ENCODE assay signal across 12 cellular contexts in genomic region chr7:8214162-8214897, GRCh38. TPM values are rescaled to one million over a fixed set of nuclear protein-coding genes. Genes with fewer than 3 reads are reported as not detected.
DNase-seq lines count a peak whose midpoint lies in the region; ATAC-seq and TF ChIP-seq lines count a peak whose summit lies in the region.
"Had no signal": no experiment of that assay in that cellular context is flagged by ENCODE, and none has a peak within 500 bp of the region (broad histone marks: within the 10 kb centered on the region; RNA-seq: fewer than 3 reads in every experiment).

No MANE protein-coding gene starts in this region.

- H3K4me3 ChIP-seq in RWPE2 (ENCODE audit: severe bottlenecking) (no peak overlapping the region), hepatocyte (no peak overlapping the region)
- H3K4me3 ChIP-seq: heart right ventricle, SJSA1 had no signal

- H3K4me1 Mint-ChIP-seq in activated CD4-positive, alpha-beta T cell treated with anti-CD3 and anti-CD28 coated beads for 36 hours = peaks cover 2% of the 10 kb centered on the region
- peaks cover 59% of the 10 kb centered on the region for H3K4me1 Mint-ChIP-seq in type B pancreatic cell (ENCODE audit: unreplicated experiment)

- H3K9me2 ChIP-seq in hepatocyte (replicated peaks; ENCODE audit: insufficient read depth) = no peaks in the 10 kb centered on the region

- TF ChIP-seq CTCF in RWPE2 (IDR thresholded peaks at IDR 0.05; ENCODE audit: poor library complexity, severe bottlenecking) = no peak
- no peak for TF ChIP-seq CTCF in hepatocyte (IDR thresholded peaks at IDR 0.05; ENCODE audit: poor library complexity)
- no peak for TF ChIP-seq CTCF in type B pancreatic cell (conservative IDR thresholded peaks at IDR 0.05)

- POLR2A ChIA-PET in activated CD4-positive, alpha-beta T cell treated with anti-CD3 and anti-CD28 coated beads for 36 hours (lab: Charles Lee) = no interaction called here

- peak overlapping the region; percentile 21 for H3K4me2 ChIP-seq in hepatocyte

- no peaks in the 10 kb centered on the region for H4K20me1 ChIP-seq in hepatocyte (ENCODE audit: insufficient read depth, poor library complexity, severe bottlenecking)

- H3K9me3 Mint-ChIP-seq in activated CD4-positive, alpha-beta T cell treated with anti-CD3 and anti-CD28 coated beads for 36 hours (ENCODE audit: low read depth) = no peaks in the 10 kb centered on the region
- H3K9me3 Mint-ChIP-seq in type B pancreatic cell = no peaks in the 10 kb centered on the region

- H2AFZ ChIP-seq in hepatocyte = no peak overlapping the region

- no peaks in the 10 kb centered on the region for H3K27me3 ChIP-seq in RWPE2 (ENCODE audit: insufficient read depth, poor library complexity, severe bottlenecking)
- no peaks in the 10 kb centered on the region for H3K27me3 ChIP-seq in hepatocyte
- H3K27me3 ChIP-seq: BE2C, heart right ventricle had no signal

- no peaks in the 10 kb centered on the region for H3K36me3 Mint-ChIP-seq in activated CD4-positive, alpha-beta T cell treated with anti-CD3 and anti-CD28 coated beads for 36 hours (ENCODE audit: low read depth)
- peaks cover 3% of the 10 kb centered on the region for H3K36me3 Mint-ChIP-seq in type B pancreatic cell

- peak; percentile 61 for ATAC-seq in activated CD4-positive, alpha-beta T cell treated with anti-CD3 and anti-CD28 coated beads for 36 hours
- ATAC-seq in RWPE2 (ENCODE audit: low read depth) = peak; percentile 35; the same call in 1 of the 3 replicates
- ATAC-seq in GM19397 (IDR thresholded peaks at IDR 0.05; ENCODE audit: unreplicated experiment) = no peak
- ATAC-seq in HG03571 (IDR thresholded peaks at IDR 0.05; ENCODE audit: unreplicated experiment) = no peak
- ATAC-seq: activated CD8-positive, alpha-beta T cell treated with anti-CD3 and anti-CD28 coated beads, Interleukin-2, amount 10 ng/mL, durations not matched to agents 7 days and 5 days; heart right ventricle had no signal

- H3K27ac ChIP-seq in RWPE2 (ENCODE audit: poor library complexity, severe bottlenecking) (no peak overlapping the region), hepatocyte (no peak overlapping the region)
- H3K27ac ChIP-seq: heart right ventricle, SJSA1 had no signal

- CTCF ChIA-PET in activated CD4-positive, alpha-beta T cell treated with anti-CD3 and anti-CD28 coated beads for 36 hours (lab: Charles Lee) = interaction anchor here (0.9 to 2.7 kb wide), 9 partner anchors 9 to 618 kb away, joined by 3 to 13 read pairs (median 4); no protein-coding TSS in a partner anchor

- H3K79me2 ChIP-seq in hepatocyte = no peaks in the 10 kb centered on the region

- H3K36me3 ChIP-seq in RWPE2 (ENCODE audit: low read depth) = no peaks in the 10 kb centered on the region
- H3K36me3 ChIP-seq in hepatocyte (replicated peaks; ENCODE audit: insufficient read depth, low read depth) = no peaks in the 10 kb centered on the region
- H3K36me3 ChIP-seq: SJSA1 had no signal

- no peak overlapping the region for H3K4me3 Mint-ChIP-seq in activated CD4-positive, alpha-beta T cell treated with anti-CD3 and anti-CD28 coated beads for 36 hours
- H3K4me3 Mint-ChIP-seq in type B pancreatic cell = peak overlapping the region; percentile 63
- H3K4me3 Mint-ChIP-seq: activated CD8-positive, alpha-beta T cell treated with anti-CD3 and anti-CD28 coated beads, Interleukin-2, amount 10 ng/mL, durations not matched to agents 7 days and 5 days had no signal

- no peak for DNase-seq in activated CD4-positive, alpha-beta T cell treated with anti-CD3 and anti-CD28 coated beads for 36 hours
- DNase-seq in activated CD4-positive, alpha-beta T cell treated with anti-CD3 and anti-CD28 coated beads for 1 hour = no peak
- DNase-seq in RWPE2 (ENCODE audit: low spot score) = no peak
- peak; percentile 47 for DNase-seq in hepatocyte (ENCODE audit: low spot score)
- no peak for DNase-seq in type B pancreatic cell (ENCODE audit: extremely low spot score, unreplicated experiment)
- DNase-seq in AML-193 (lab: John Stamatoyannopoulos, UW) = no peak
- DNase-seq: activated CD8-positive, alpha-beta T cell treated with anti-CD3 and anti-CD28 coated beads, Interleukin-2, amount 10 ng/mL, durations not matched to agents 7 days and 5 days; BE2C; heart right ventricle had no signal

- no peaks in the 10 kb centered on the region for H3K4me1 ChIP-seq in RWPE2 (ENCODE audit: insufficient read depth, poor library complexity, severe bottlenecking)
- peaks cover 4% of the 10 kb centered on the region for H3K4me1 ChIP-seq in hepatocyte (ENCODE audit: insufficient read depth)
- H3K4me1 ChIP-seq: SJSA1 had no signal

- H3K27me3 Mint-ChIP-seq in activated CD4-positive, alpha-beta T cell treated with anti-CD3 and anti-CD28 coated beads for 36 hours = no peaks in the 10 kb centered on the region
- peaks cover 3% of the 10 kb centered on the region for H3K27me3 Mint-ChIP-seq in type B pancreatic cell

- H3K9me3 ChIP-seq in RWPE2 (ENCODE audit: severe bottlenecking) (no peaks in the 10 kb centered on the region), hepatocyte (ENCODE audit: low read depth) (no peaks in the 10 kb centered on the region)
- H3K9me3 ChIP-seq: BE2C, heart right ventricle, SJSA1 had no signal

- 40% methylated on average over 9 of the region's 9 CpGs for WGBS in hepatocyte (ENCODE audit: low lambda C conversion rate, missing lambda C conversion rate)

- H3K27ac Mint-ChIP-seq in activated CD4-positive, alpha-beta T cell treated with anti-CD3 and anti-CD28 coated beads for 36 hours = peak overlapping the region; percentile 14
- peak overlapping the region; percentile 82 for H3K27ac Mint-ChIP-seq in type B pancreatic cell
- H3K27ac Mint-ChIP-seq: activated CD8-positive, alpha-beta T cell treated with anti-CD3 and anti-CD28 coated beads, Interleukin-2, amount 10 ng/mL, durations not matched to agents 7 days and 5 days had no signal

- intact Hi-C loops in activated CD4-positive, alpha-beta T cell treated with anti-CD3 and anti-CD28 coated beads for 36 hours (cut with DNase I, micrococcal nuclease) = loop anchor here in 1 of 2 experiments (10.0 kb wide), 2 partner anchors 650 to 1250 kb away; partner anchors contain the start of gene MIOS

RNA-seq across cellular contexts. Expression of gene ICA1, which starts 47.6 kb away (rescaled TPM):
- total RNA-seq in activated CD4-positive, alpha-beta T cell treated with anti-CD3 and anti-CD28 coated beads for 36 hours = 1 to 10 TPM in 1 of 2 experiments, under 1 TPM in 1; 0.57 to 1.0 TPM
- total RNA-seq in hepatocyte (32.9 and 36.7 TPM in 2 replicates), type B pancreatic cell (ENCODE audit: low replicate concordance) (9.8 and 14.9 TPM in 2 replicates)
- 40.1 TPM in 2 replicates for polyA plus RNA-seq in hepatocyte
- total RNA-seq: SJSA1 had no signal

Comparison
In these comparisons a context has a peak if more than half of its experiments do, and no peak if none do; other contexts are left out.
1. ATAC-seq: peak in activated CD4-positive, alpha-beta T cell treated with anti-CD3 and anti-CD28 coated beads for 36 hours (single experiment) and RWPE2 (single experiment); none in GM19397 (single experiment) and HG03571 (single experiment).